ENCODE assay signal across 11 cellular contexts in the genomic region with DNA sequence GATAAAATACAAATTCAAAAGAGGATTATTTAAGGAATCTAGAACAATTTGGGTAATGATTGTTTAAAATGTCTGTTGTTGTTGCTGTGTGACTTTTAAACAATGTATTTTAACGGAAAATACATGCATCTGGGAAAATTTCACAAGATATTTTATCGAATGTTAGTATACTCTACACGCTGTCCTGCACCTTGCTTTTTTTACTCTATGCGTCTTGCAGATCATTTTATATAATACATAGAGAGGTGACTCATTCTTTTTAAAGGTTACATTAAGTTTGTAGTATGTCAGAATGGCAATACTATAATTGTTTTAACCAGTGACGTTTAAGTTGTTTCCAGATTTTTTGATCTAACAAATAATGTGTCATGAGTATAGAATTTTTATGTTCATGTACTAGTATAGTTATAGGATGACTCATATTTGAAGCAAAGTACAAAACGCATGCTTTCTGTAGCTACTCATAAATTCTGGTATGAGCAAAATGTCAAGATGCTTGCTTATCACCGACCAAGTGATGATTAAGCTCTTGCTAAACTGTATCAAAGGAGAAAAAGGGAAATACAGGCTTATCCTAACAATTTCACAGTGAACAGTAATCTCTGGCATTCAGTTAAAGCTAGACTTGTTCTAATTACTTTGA. TPM values are rescaled to one million over a fixed set of nuclear protein-coding genes. Genes with fewer than 3 reads are reported as not detected.
DNase-seq lines count a peak whose midpoint lies in the region; ATAC-seq and TF ChIP-seq lines count a peak whose summit lies in the region.
"Had no signal": no experiment of that assay in that cellular context is flagged by ENCODE, and none has a peak within 500 bp of the region (broad histone marks: within the 10 kb centered on the region; RNA-seq: fewer than 3 reads in every experiment).

No MANE protein-coding gene starts in this region.

- H3K4me3 Mint-ChIP-seq in immature natural killer cell, result no peak overlapping the region
- H3K4me3 Mint-ChIP-seq: activated CD8-positive, alpha-beta T cell treated with anti-CD3 and anti-CD28 coated beads, Interleukin-2, amount 10 ng/mL, durations not matched to agents 7 days and 5 days; neural crest cell had no signal

- no peak overlapping the region for H3K27ac Mint-ChIP-seq in immature natural killer cell
- H3K27ac Mint-ChIP-seq: activated CD8-positive, alpha-beta T cell treated with anti-CD3 and anti-CD28 coated beads, Interleukin-2, amount 10 ng/mL, durations not matched to agents 7 days and 5 days had no signal

- intact Hi-C loops in heart right ventricle (cut with DNase I), result loop anchor here in 1 of 10 donors (5.0 kb wide), 1 partner anchor 158 kb away; no protein-coding TSS in a partner anchor

- H3K27me3 ChIP-seq in AG04450 (ENCODE audit: control insufficient read depth, insufficient read depth, low read length) (no peaks in the 10 kb centered on the region), brain microvascular endothelial cell (replicated peaks) (no peaks in the 10 kb centered on the region), lung (ENCODE audit: control insufficient read depth, insufficient read depth) (no peaks in the 10 kb centered on the region), tibial nerve (peaks cover 0 to 9% of the 10 kb centered on the region in 2 donors), heart right ventricle (peaks cover 0 to 18% (median 6%) of the 10 kb centered on the region in 7 donors)

- no peak overlapping the region for H3K27ac ChIP-seq in AG04450 (ENCODE audit: low read depth, low read length)
- H3K27ac ChIP-seq in brain microvascular endothelial cell, result peak overlapping the region; percentile 89
- H3K27ac ChIP-seq in lung (ENCODE audit: low read depth in 1 of 2, low read length in 1 of 2), result no peak overlapping the region
- no peak overlapping the region for H3K27ac ChIP-seq in tibial nerve
- H3K27ac ChIP-seq in heart right ventricle, result no peak overlapping the region

- TF ChIP-seq POLR2A in tibial nerve (IDR thresholded peaks at IDR 0.05), result no peak

- H3K36me3 Mint-ChIP-seq in immature natural killer cell, result no peaks in the 10 kb centered on the region

- H3K9me3 ChIP-seq in AG04450 (ENCODE audit: control insufficient read depth, insufficient read depth, low read length) (peaks cover 2% of the 10 kb centered on the region; the same call in 1 of the 2 replicates), lung (ENCODE audit: control insufficient read depth in 2 of 2, insufficient read depth in 1 of 2, low read length in 1 of 2) (no peaks in the 10 kb centered on the region), tibial nerve (no peaks in the 10 kb centered on the region), heart right ventricle (no peaks in the 10 kb centered on the region)

- 70 to 84% methylated on average over 7 of the region's 7 CpGs for WGBS in lung, 2 donors
- 69 to 73% methylated on average over 7 of the region's 7 CpGs for WGBS in tibial nerve, 2 donors
- WGBS in heart right ventricle, 2 donors, result 76 to 78% methylated on average over 7 of the region's 7 CpGs

- peaks cover 0 to 2% of the 10 kb centered on the region in 2 donors for H3K4me1 ChIP-seq in lung (ENCODE audit: control insufficient read depth in 2 of 2, insufficient read depth in 2 of 2, low read length in 2 of 2)
- peaks cover 0 to 12% (median 0%) of the 10 kb centered on the region in 4 donors for H3K4me1 ChIP-seq in tibial nerve
- H3K4me1 ChIP-seq in heart right ventricle, result peaks cover 0 to 9% (median 7%) of the 10 kb centered on the region in 9 donors

- H3K4me1 Mint-ChIP-seq in immature natural killer cell, result peaks cover 7 to 10% of the 10 kb centered on the region in 2 donors

- TF ChIP-seq CTCF in AG04450 (IDR thresholded peaks at IDR 0.05; ENCODE audit: low read depth, low read length) (no peak), brain microvascular endothelial cell (IDR thresholded peaks at IDR 0.05; ENCODE audit: low read depth, low read length, missing control alignments) (no peak), lung (IDR thresholded peaks at IDR 0.05; ENCODE audit: control extremely low read depth, extremely low read depth) (no peak), tibial nerve (IDR thresholded peaks at IDR 0.05) (no peak), heart right ventricle (IDR thresholded peaks at IDR 0.05) (no peak)

- peaks cover 0 to 9% (median 0%) of the 10 kb centered on the region in 6 donors for H3K9me3 Mint-ChIP-seq in immature natural killer cell
- H3K9me3 Mint-ChIP-seq: neural crest cell had no signal

- POLR2A ChIA-PET in AG04450 (lab: Yijun Ruan, JAX), result interaction anchor here (1.6 kb wide), 1 partner anchor 168 kb away, joined by 4 read pairs; no protein-coding TSS in a partner anchor

- in situ Hi-C loops in brain microvascular endothelial cell (cut with HindIII; ENCODE audit: low pct_ligation_motif_present, low sequenced_read_pairs), result loop anchor here (25.0 kb wide), 1 partner anchor 243 kb away; no protein-coding TSS in a partner anchor

- peak; percentile 84 for DNase-seq in AG04450 (ENCODE audit: low read depth, low spot score)
- DNase-seq in HT-29 (ENCODE audit: low spot score), result peak; percentile 70
- DNase-seq in brain microvascular endothelial cell, result peak; percentile 82
- no peak for DNase-seq in lung (ENCODE audit: low spot score)
- DNase-seq in tibial nerve (ENCODE audit: low spot score in 2 of 2), result no peak
- no peak for DNase-seq in immature natural killer cell
- no peak for DNase-seq in NCI-H2107 treated with DMSO at 0.1 percent for 48 hours (lab: John Stamatoyannopoulos, UW; ENCODE audit: unreplicated experiment)
- no peak for DNase-seq in heart right ventricle
- DNase-seq: activated CD8-positive, alpha-beta T cell treated with anti-CD3 and anti-CD28 coated beads, Interleukin-2, amount 10 ng/mL, durations not matched to agents 7 days and 5 days; NCI-H1417 treated with DMSO at 0.1 percent for 48 hours had no signal

- CTCF ChIA-PET in AG04450 (lab: Charles Lee), result interaction anchor here (1.1 to 1.9 kb wide), 4 partner anchors 10 to 248 kb away, joined by 4 to 9 read pairs (median 8); no protein-coding TSS in a partner anchor

- H3K4me3 ChIP-seq in AG04450 (ENCODE audit: low read depth, low read length) (no peak overlapping the region), brain microvascular endothelial cell (ENCODE audit: low read depth, low read length) (no peak overlapping the region), lung (no peak overlapping the region), tibial nerve (no peak overlapping the region), heart right ventricle (no peak overlapping the region)

- peaks cover 3% of the 10 kb centered on the region for H3K36me3 ChIP-seq in brain microvascular endothelial cell (replicated peaks)
- H3K36me3 ChIP-seq in lung (ENCODE audit: control insufficient read depth in 2 of 2, insufficient read depth in 2 of 2, low read length in 2 of 2), result no peaks in the 10 kb centered on the region
- no peaks in the 10 kb centered on the region for H3K36me3 ChIP-seq in tibial nerve
- H3K36me3 ChIP-seq in heart right ventricle, result no peaks in the 10 kb centered on the region

- TF ChIP-seq EP300 in tibial nerve (IDR thresholded peaks at IDR 0.05), result no peak

- ATAC-seq in lung (ENCODE audit: insufficient read depth, low FRiP score), result peak; percentile 30
- no peak for ATAC-seq in heart right ventricle
- ATAC-seq: activated CD8-positive, alpha-beta T cell treated with anti-CD3 and anti-CD28 coated beads, Interleukin-2, amount 10 ng/mL, durations not matched to agents 7 days and 5 days had no signal

- peaks cover 0 to 8% (median 7%) of the 10 kb centered on the region in 3 donors for H3K27me3 Mint-ChIP-seq in immature natural killer cell (ENCODE audit: low read depth in 3 of 3)

RNA-seq across cellular contexts. Expression of gene DKK1, which starts 4.9 kb away (rescaled TPM):
- polyA plus RNA-seq in AG04450 (2011; rRNA removed) (21.9 and 35.2 TPM in 2 replicates), lung (1 to 10 TPM; 1.8 to 7.0 TPM), immature natural killer cell (not detected), heart right ventricle (1 to 10 TPM in 1 of 2 donors, under 1 TPM in 1; 0.66 to 5.1 TPM)
- 18.2 and 26.0 TPM in 2 replicates for polyA minus RNA-seq in AG04450 (2011; rRNA and poly(A)+ RNA removed)
- 23.7 and 28.5 TPM in 2 replicates for total RNA-seq in HT-29 (2014; rRNA removed; shearing (Covaris generic))
- total RNA-seq in lung (1 to 10 TPM; 1.2 to 9.2 TPM), tibial nerve (10 to 100 TPM in 1 of 4 donors, 1 to 10 TPM in 2, under 1 TPM in 1; 0.22 to 28.2 (median 1.9) TPM), heart right ventricle (1 to 10 TPM in 1 of 10 donors, under 1 TPM in 4, not detected in 5; 0.26 to 1.2 (median 0.47) TPM)
- total RNA-seq: activated CD8-positive, alpha-beta T cell treated with anti-CD3 and anti-CD28 coated beads, Interleukin-2, amount 10 ng/mL, durations not matched to agents 7 days and 5 days had no signal

Comparison
In these comparisons a context has a peak if more than half of its experiments do, and no peak if none do; other contexts are left out.
1. DNase-seq: peak in AG04450 (single experiment), HT-29 (single experiment) and brain microvascular endothelial cell (single experiment); none in lung (single experiment), tibial nerve (0 of 2), immature natural killer cell (0 of 3), NCI-H2107 treated with DMSO at 0.1 percent for 48 hours (single experiment) and heart right ventricle (0 of 2).